Comparison of ENCODE assay signal across 8 cellular contexts in genomic region chr5:669111-669841, GRCh38. TPM values are rescaled to one million over a fixed set of nuclear protein-coding genes. Genes with fewer than 3 reads are reported as not detected.
DNase-seq lines count a peak whose midpoint lies in the region; ATAC-seq and TF ChIP-seq lines count a peak whose summit lies in the region.

No MANE protein-coding gene starts in this region.

- ATAC-seq in Panc1 (peak; percentile 39), body of pancreas (no peak), right lobe of liver (no peak), GM18867 (IDR thresholded peaks at IDR 0.05; ENCODE audit: unreplicated experiment) (no peak), GM18873 (IDR thresholded peaks at IDR 0.05; ENCODE audit: low FRiP score, unreplicated experiment) (no peak), GM18868 (IDR thresholded peaks at IDR 0.05; ENCODE audit: unreplicated experiment) (no peak)

- peaks cover 52% of the 10 kb centered on the region for H3K4me1 ChIP-seq in Panc1 (ENCODE audit: control insufficient read depth, insufficient read depth, low read length)
- peaks cover 35% of the 10 kb centered on the region for H3K4me1 ChIP-seq in body of pancreas
- peaks cover 0 to 40% (median 24%) of the 10 kb centered on the region in 4 donors for H3K4me1 ChIP-seq in right lobe of liver
- H3K4me1 ChIP-seq in suprapubic skin, result peaks cover 36% of the 10 kb centered on the region

- peak overlapping the region; percentile 63 for H3K27ac ChIP-seq in Panc1 (ENCODE audit: low read length)
- no peak overlapping the region for H3K27ac ChIP-seq in body of pancreas
- no peak overlapping the region for H3K27ac ChIP-seq in right lobe of liver
- no peak overlapping the region for H3K27ac ChIP-seq in suprapubic skin

- intact Hi-C loops in Panc1 (cut with micrococcal nuclease; ENCODE audit: unreplicated experiment) (no loop called here), body of pancreas (cut with DNase I) (no loop called here), right lobe of liver (cut with DNase I) (no loop called here)

- POLR2A ChIA-PET in Panc1 (lab: Charles Lee), result no interaction called here

- CTCF ChIA-PET in Panc1 (lab: Charles Lee), result no interaction called here

- H3K36me3 ChIP-seq in Panc1 (ENCODE audit: control insufficient read depth, insufficient read depth, low read length) (no peaks in the 10 kb centered on the region; the same call in 1 of the 2 replicates), body of pancreas (replicated peaks in 1 of 2; ENCODE audit: insufficient read depth in 1 of 2, low read depth in 2 of 2) (no peaks in the 10 kb centered on the region), right lobe of liver (no peaks in the 10 kb centered on the region), suprapubic skin (peaks cover 19% of the 10 kb centered on the region)

- no TSS peak for BruUV-seq in Panc1 (replicated peaks; lab: Mats Ljungman, UMichigan)

- H3K4me3 ChIP-seq in Panc1 (ENCODE audit: low read depth in 2 of 2, low read length in 2 of 2) (peak overlapping the region in 1 of 2 experiments; percentile 13; a peak in 1 of 4 replicates), body of pancreas (no peak overlapping the region), right lobe of liver (no peak overlapping the region), suprapubic skin (no peak overlapping the region)

- H3K9me3 ChIP-seq in Panc1 (ENCODE audit: control insufficient read depth, insufficient read depth, low read depth, low read length) (no peaks in the 10 kb centered on the region), body of pancreas (no peaks in the 10 kb centered on the region), right lobe of liver (no peaks in the 10 kb centered on the region), suprapubic skin (no peaks in the 10 kb centered on the region)

- 60 to 78% methylated on average over 11 to 35 of the region's 40 CpGs for WGBS in body of pancreas, 2 donors
- WGBS in right lobe of liver (ENCODE audit: insufficient coverage, low coverage, low lambda C conversion rate, missing lambda C conversion rate), result no CpG with 5 or more reads among the region's 40 CpGs
- no CpG with 5 or more reads among the region's 40 CpGs for WGBS in suprapubic skin

- no peak for TF ChIP-seq EP300 in suprapubic skin (IDR thresholded peaks at IDR 0.05)

- H3K27me3 ChIP-seq in Panc1 (ENCODE audit: control insufficient read depth, insufficient read depth, low read length) (no peaks in the 10 kb centered on the region), body of pancreas (no peaks in the 10 kb centered on the region), right lobe of liver (no peaks in the 10 kb centered on the region), suprapubic skin (no peaks in the 10 kb centered on the region)

- TF ChIP-seq CTCF in Panc1 (IDR thresholded peaks at IDR 0.05) (peak; percentile 98), body of pancreas (IDR thresholded peaks at IDR 0.05) (peak; percentile 50 to 65 (median 58)), right lobe of liver (IDR thresholded peaks at IDR 0.05) (peak; percentile 25 to 53 (median 42)), suprapubic skin (IDR thresholded peaks at IDR 0.05) (peak; percentile 17 to 61)

- no peak for TF ChIP-seq POLR2A in body of pancreas (IDR thresholded peaks at IDR 0.05)
- no peak for TF ChIP-seq POLR2A in right lobe of liver (IDR thresholded peaks at IDR 0.05)
- no peak for TF ChIP-seq POLR2A in suprapubic skin (IDR thresholded peaks at IDR 0.05)

- DNase-seq in ELF-1 (ENCODE audit: low read depth, low spot score), result peak; percentile 76
- DNase-seq in Panc1 (ENCODE audit: low read depth, low spot score), result no peak
- peak in 2 of 4 donors; percentile 55 to 56 for DNase-seq in body of pancreas
- no peak for DNase-seq in right lobe of liver
- DNase-seq in suprapubic skin (ENCODE audit: low spot score in 2 of 2), result peak in 1 of 2 donors; percentile 80

- in situ Hi-C loops in Panc1 (cut with HindIII; ENCODE audit: low pct_unique_long_range_greater_than_20kb, low sequenced_read_pairs), result no loop called here

RNA-seq across cellular contexts. Expression of gene TPPP, which starts 23.9 kb away (rescaled TPM):
- total RNA-seq in Panc1 (2021; ENCODE audit: unreplicated experiment) (0.98 TPM), body of pancreas (1 to 10 TPM; 2.6 to 5.2 TPM), right lobe of liver (1 to 10 TPM; 1.9 to 4.3 (median 2.4) TPM), suprapubic skin (10 to 100 TPM; 10.5 to 22.2 (median 16.2) TPM)
- 1.5 TPM for polyA plus RNA-seq in Panc1 (2012; ENCODE audit: insufficient read length)

RNA-seq across cellular contexts. Expression of gene CEP72, which starts 57.1 kb away (rescaled TPM):
- total RNA-seq in Panc1 (2021; ENCODE audit: unreplicated experiment) (33.2 TPM), body of pancreas (1 to 10 TPM; 1.3 to 7.8 TPM), right lobe of liver (1 to 10 TPM; 3.4 to 6.0 (median 4.2) TPM), suprapubic skin (10 to 100 TPM in 2 of 4 donors, 1 to 10 TPM in 2; 8.3 to 13.6 (median 10.9) TPM)
- polyA plus RNA-seq in Panc1 (2012; ENCODE audit: insufficient read length), result 7.5 TPM

Comparison
In these comparisons a context has a peak if more than half of its experiments do, and no peak if none do; other contexts are left out.
1. CTCF ChIP-seq: peak in every context shown above with its lines; median percentile 98 in Panc1; 58 in body of pancreas; 42 in right lobe of liver; 39 in suprapubic skin.